In genomic region chr15:59352683-59353082, GRCh38 we compare ENCODE assay signal across 31 cellular contexts. TPM values are rescaled to one million over a fixed set of nuclear protein-coding genes. Genes with fewer than 3 reads are reported as not detected.
DNase-seq lines count a peak whose midpoint lies in the region; ATAC-seq, FAIRE-seq and TF ChIP-seq lines count a peak whose summit lies in the region.
"Had no signal": no experiment of that assay in that cellular context is flagged by ENCODE, and none has a peak within 500 bp of the region (broad histone marks: within the 10 kb centered on the region; RNA-seq: fewer than 3 reads in every experiment).

No MANE protein-coding gene starts in this region.

- no peak overlapping the region for H3K4me3 Mint-ChIP-seq in MCF 10A (ENCODE audit: unreplicated experiment)
- H3K4me3 Mint-ChIP-seq: activated CD4-positive, alpha-beta T cell treated with anti-CD3 and anti-CD28 coated beads for 36 hours; activated naive CD8-positive, alpha-beta T cell; activated T-helper 17 cell treated with anti-CD3 and anti-CD28 coated beads, Interleukin-2, amount 50 U/mL, for 72 hours; CD4-positive, CD25-positive, alpha-beta regulatory T cell; HFFc6; nephron had no signal

- CTCF ChIA-PET in MCF 10A (lab: Yijun Ruan, JAX) = interaction anchor here (0.5 to 0.9 kb wide), 3 partner anchors 14 to 312 kb away, joined by 3 to 4 read pairs (median 3); no protein-coding TSS in a partner anchor
- CTCF ChIA-PET in PC-9 (lab: Charles Lee) = no interaction called here
- CTCF ChIA-PET in endothelial cell of umbilical vein (lab: Charles Lee) = interaction anchor here (1.0 to 1.8 kb wide), 6 partner anchors 8 to 120 kb away, joined by 3 to 7 read pairs (median 3); no protein-coding TSS in a partner anchor

- POLR2A ChIA-PET in MCF 10A (lab: Yijun Ruan, JAX) (interaction anchor here (0.7 to 1.1 kb wide), 4 partner anchors 11 to 68 kb away, joined by 3 read pairs; partner anchors contain the start of gene MYO1E), PC-9 (lab: Charles Lee; ENCODE audit: unreplicated experiment) (no interaction called here), endothelial cell of umbilical vein (lab: Charles Lee) (no interaction called here)

- H2AFZ ChIP-seq in PC-9 (no peak overlapping the region), endothelial cell of umbilical vein (ENCODE audit: low read depth, low read length) (no peak overlapping the region), smooth muscle cell (ENCODE audit: low read depth) (no peak overlapping the region)

- no peak overlapping the region for H3K27ac Mint-ChIP-seq in MCF 10A (ENCODE audit: low read depth, unreplicated experiment)
- H3K27ac Mint-ChIP-seq: activated CD4-positive, alpha-beta T cell treated with anti-CD3 and anti-CD28 coated beads for 36 hours; activated naive CD8-positive, alpha-beta T cell; activated T-helper 17 cell treated with anti-CD3 and anti-CD28 coated beads, Interleukin-2, amount 50 U/mL, for 72 hours; CD4-positive, CD25-positive, alpha-beta regulatory T cell; HFFc6; nephron had no signal

- H3F3A ChIP-seq in PC-9 (ENCODE audit: insufficient read depth, low read depth) (peaks cover 22% of the 10 kb centered on the region), smooth muscle cell (ENCODE audit: low read depth) (peaks cover 6% of the 10 kb centered on the region)

- TF ChIP-seq POLR2A in breast epithelium (IDR thresholded peaks at IDR 0.05) = no peak
- no peak for TF ChIP-seq POLR2A in endothelial cell of umbilical vein (IDR thresholded peaks at IDR 0.05; ENCODE audit: low read depth, low read length)
- TF ChIP-seq POLR2A in gastroesophageal sphincter (IDR thresholded peaks at IDR 0.05) = no peak

- peak overlapping the region; percentile 84 to 88 for H3K27ac ChIP-seq in breast epithelium
- H3K27ac ChIP-seq in PC-9 = 0 out of 2 replicates have a peak overlapping the region, but pooled peaks have one; percentile 29
- H3K27ac ChIP-seq in endothelial cell of umbilical vein (ENCODE audit: insufficient read depth, low read depth, low read length) = no peak overlapping the region
- H3K27ac ChIP-seq in smooth muscle cell (ENCODE audit: low read depth) = no peak overlapping the region
- H3K27ac ChIP-seq in gastroesophageal sphincter = peak overlapping the region in 2 of 4 donors; percentile 0 to 12
- H3K27ac ChIP-seq: stomach had no signal

- no peaks in the 10 kb centered on the region for H3K9me3 ChIP-seq in breast epithelium
- no peaks in the 10 kb centered on the region for H3K9me3 ChIP-seq in PC-9 (ENCODE audit: insufficient read depth, low read depth)
- H3K9me3 ChIP-seq in endothelial cell of umbilical vein (replicated peaks; ENCODE audit: control insufficient read depth, insufficient read depth, low read length) = no peaks in the 10 kb centered on the region
- no peaks in the 10 kb centered on the region for H3K9me3 ChIP-seq in smooth muscle cell (replicated peaks; ENCODE audit: low read depth)
- H3K9me3 ChIP-seq in gastroesophageal sphincter = no peaks in the 10 kb centered on the region
- H3K9me3 ChIP-seq: stomach, uterus had no signal

- peaks cover 38% of the 10 kb centered on the region for H3K4me1 Mint-ChIP-seq in MCF 10A (ENCODE audit: insufficient read depth, unreplicated experiment)

- 26% methylated on average over 7 of the region's 7 CpGs for WGBS in smooth muscle cell (ENCODE audit: low lambda C conversion rate)
- WGBS in gastroesophageal sphincter (ENCODE audit: low coverage in 1 of 2), 2 donors = 49 to 56% methylated on average over 7 of the region's 7 CpGs

- TF ChIP-seq EP300 in gastroesophageal sphincter (IDR thresholded peaks at IDR 0.05) = no peak

- no peaks in the 10 kb centered on the region for H3K9me3 Mint-ChIP-seq in MCF 10A (ENCODE audit: unreplicated experiment)
- H3K9me3 Mint-ChIP-seq: activated T-helper 17 cell treated with anti-CD3 and anti-CD28 coated beads, Interleukin-2, amount 50 U/mL, for 72 hours; HFFc6; nephron had no signal

- H3K4me2 ChIP-seq in PC-9 = no peak overlapping the region
- peak overlapping the region; percentile 69 for H3K4me2 ChIP-seq in endothelial cell of umbilical vein (ENCODE audit: insufficient read depth, low read length)
- peak overlapping the region; percentile 39 for H3K4me2 ChIP-seq in smooth muscle cell

- no peak for DNase-seq in breast epithelium (ENCODE audit: low spot score in 2 of 2)
- DNase-seq in MCF 10A (ENCODE audit: unreplicated experiment) = no peak
- DNase-seq in PC-9 = no peak
- DNase-seq in endothelial cell of umbilical vein (ENCODE audit: low read depth, low spot score) = peak; percentile 79
- no peak for DNase-seq in smooth muscle cell (lab: John Stamatoyannopoulos, UW; ENCODE audit: unreplicated experiment)
- DNase-seq in stimulated activated naive CD4-positive, alpha-beta T cell treated with Interleukin-2 at 50 U/mL for 16 hours (lab: John Stamatoyannopoulos, UW) = no peak
- DNase-seq in NCI-H1417 (lab: John Stamatoyannopoulos, UW) = no peak
- DNase-seq: activated CD4-positive, alpha-beta T cell treated with anti-CD3 and anti-CD28 coated beads for 36 hours; caudate nucleus; CD4-positive, CD25-positive, alpha-beta regulatory T cell; DND-41; GF-D8; HFFc6; kidney; NCI-H1092; NCI-H187; NCI-H446 treated with DMSO at 0.1 percent for 48 hours; stimulated activated CD4-positive, alpha-beta T cell treated with anti-CD3 and anti-CD28 coated beads, Interleukin-2, amount 100 ng/mL, for 24 hours; stomach; T-helper 2 cell; uterus had no signal

- H3K27me3 ChIP-seq in breast epithelium (no peaks in the 10 kb centered on the region), PC-9 (ENCODE audit: insufficient read depth, low read depth) (no peaks in the 10 kb centered on the region), endothelial cell of umbilical vein (ENCODE audit: control insufficient read depth in 2 of 2, insufficient read depth in 2 of 2, low read length in 2 of 2) (no peaks in the 10 kb centered on the region), smooth muscle cell (ENCODE audit: low read depth) (no peaks in the 10 kb centered on the region), gastroesophageal sphincter (no peaks in the 10 kb centered on the region)
- H3K27me3 ChIP-seq: stomach, uterus had no signal

- H3K36me3 Mint-ChIP-seq in MCF 10A (ENCODE audit: insufficient read depth, unreplicated experiment) = peaks cover 11% of the 10 kb centered on the region
- H3K36me3 Mint-ChIP-seq: activated naive CD8-positive, alpha-beta T cell; CD4-positive, CD25-positive, alpha-beta regulatory T cell had no signal

- ATAC-seq in gastroesophageal sphincter = no peak
- ATAC-seq: activated CD4-positive, alpha-beta T cell treated with anti-CD3 and anti-CD28 coated beads for 36 hours; activated T-helper 17 cell treated with anti-CD3 and anti-CD28 coated beads, Interleukin-2, amount 50 U/mL, for 72 hours; esophagus mucosa; K562 had no signal

- H4K20me1 ChIP-seq in PC-9 (ENCODE audit: insufficient read depth) (peaks cover 7% of the 10 kb centered on the region; the same call in 1 of the 2 replicates), endothelial cell of umbilical vein (replicated peaks; ENCODE audit: control insufficient read depth, extremely low read depth, insufficient read depth, low read length) (peaks cover 4% of the 10 kb centered on the region), smooth muscle cell (ENCODE audit: low read depth) (peaks cover 64% of the 10 kb centered on the region)

- peaks cover 5% of the 10 kb centered on the region in 2 donors for H3K4me1 ChIP-seq in breast epithelium
- H3K4me1 ChIP-seq in PC-9 (replicated peaks; ENCODE audit: insufficient read depth) = peaks cover 20% of the 10 kb centered on the region
- H3K4me1 ChIP-seq in endothelial cell of umbilical vein (ENCODE audit: control insufficient read depth, extremely low read depth, insufficient read depth, low read length) = peaks cover 48% of the 10 kb centered on the region
- peaks cover 17% of the 10 kb centered on the region for H3K4me1 ChIP-seq in smooth muscle cell (ENCODE audit: low read depth)
- peaks cover 5 to 38% (median 5%) of the 10 kb centered on the region in 3 donors for H3K4me1 ChIP-seq in gastroesophageal sphincter

- dilution Hi-C loops in endothelial cell of umbilical vein (cut with MboI; ENCODE audit: extremely low pct_ligation_motif_present, low sequenced_read_pairs) = no loop called here

- no peaks in the 10 kb centered on the region for H3K36me3 ChIP-seq in breast epithelium
- H3K36me3 ChIP-seq in PC-9 (ENCODE audit: low read depth) = no peaks in the 10 kb centered on the region; the same call in 1 of the 2 replicates
- no peaks in the 10 kb centered on the region for H3K36me3 ChIP-seq in endothelial cell of umbilical vein (ENCODE audit: control insufficient read depth in 2 of 2, extremely low read depth in 1 of 2, insufficient read depth in 2 of 2, low read length in 2 of 2)
- no peaks in the 10 kb centered on the region for H3K36me3 ChIP-seq in smooth muscle cell (ENCODE audit: low read depth)
- no peaks in the 10 kb centered on the region for H3K36me3 ChIP-seq in gastroesophageal sphincter
- H3K36me3 ChIP-seq: stomach, uterus had no signal

- peaks cover 97% of the 10 kb centered on the region for H3K79me2 ChIP-seq in PC-9 (ENCODE audit: low read depth)
- peaks cover 70% of the 10 kb centered on the region for H3K79me2 ChIP-seq in endothelial cell of umbilical vein (ENCODE audit: control insufficient read depth, insufficient read depth, low read length)
- peaks cover 51% of the 10 kb centered on the region for H3K79me2 ChIP-seq in smooth muscle cell (ENCODE audit: low read depth)

- FAIRE-seq in endothelial cell of umbilical vein (lab: Jason Lieb, UNC) = peak; percentile 75
- FAIRE-seq: A204.1, astrocyte, K562, kidney had no signal

- H3K9ac ChIP-seq in endothelial cell of umbilical vein (replicated peaks; ENCODE audit: extremely low read depth, insufficient read depth, low read length) = no peak overlapping the region
- no peak overlapping the region for H3K9ac ChIP-seq in smooth muscle cell (ENCODE audit: low read depth)

- intact Hi-C loops in breast epithelium (cut with DNase I; ENCODE audit: low total_unique reads) = no loop called here
- intact Hi-C loops in MCF 10A (cut with micrococcal nuclease) = loop anchor here (5.0 kb wide), 1 partner anchor 45 kb away; no protein-coding TSS in a partner anchor
- intact Hi-C loops in PC-9 (cut with micrococcal nuclease; ENCODE audit: unreplicated experiment) = no loop called here
- intact Hi-C loops in endothelial cell of umbilical vein (cut with micrococcal nuclease) = no loop called here

- H3K4me3 ChIP-seq in breast epithelium (peak overlapping the region in 1 of 3 donors; percentile 29), PC-9 (no peak overlapping the region), endothelial cell of umbilical vein (replicated peaks in 1 of 3; ENCODE audit: insufficient read depth in 1 of 3, low read depth in 1 of 3, low read length in 3 of 3) (no peak overlapping the region), smooth muscle cell (no peak overlapping the region), gastroesophageal sphincter (no peak overlapping the region)
- H3K4me3 ChIP-seq: K562, lung, skin epidermis, stomach, uterus had no signal

- TF ChIP-seq CTCF in breast epithelium (IDR thresholded peaks at IDR 0.05) (no peak), MCF 10A (IDR thresholded peaks at IDR 0.05; ENCODE audit: unreplicated experiment) (no peak), PC-9 (conservative IDR thresholded peaks at IDR 0.05) (no peak), endothelial cell of umbilical vein (IDR thresholded peaks at IDR 0.05; ENCODE audit: extremely low read depth in 1 of 2, insufficient read depth in 1 of 2, low read depth in 1 of 2, low read length in 2 of 2) (no peak), smooth muscle cell (IDR thresholded peaks at IDR 0.05; ENCODE audit: borderline replicate concordance, insufficient read depth, poor library complexity, severe bottlenecking) (no peak), gastroesophageal sphincter (IDR thresholded peaks at IDR 0.05) (no peak)

- no peaks in the 10 kb centered on the region for H3K9me2 ChIP-seq in PC-9 (ENCODE audit: insufficient read depth)

- BruUV-seq in MCF 10A (replicated peaks; lab: Mats Ljungman, UMichigan) (no TSS peak), PC-9 (replicated peaks; lab: Mats Ljungman, UMichigan) (no TSS peak), endothelial cell of umbilical vein (replicated peaks; lab: Mats Ljungman, UMichigan) (no TSS peak)

- no peaks in the 10 kb centered on the region for H3K27me3 Mint-ChIP-seq in MCF 10A (ENCODE audit: insufficient read depth, unreplicated experiment)
- H3K27me3 Mint-ChIP-seq: activated naive CD8-positive, alpha-beta T cell had no signal

- no peaks in the 10 kb centered on the region for H3K9me1 ChIP-seq in endothelial cell of umbilical vein (replicated peaks; ENCODE audit: control insufficient read depth, extremely low read depth, insufficient read depth, low read length)

RNA-seq across cellular contexts. Expression of gene MYO1E, which starts 20.0 kb away (rescaled TPM):
- total RNA-seq in breast epithelium (10 to 100 TPM; 51.5 to 76.1 (median 68.6) TPM), MCF 10A (2022) (116 and 121 TPM in 2 replicates), PC-9 (2021) (156 and 213 TPM in 2 replicates), endothelial cell of umbilical vein (218 and 231 TPM in 2 replicates), smooth muscle cell (50.0 and 68.6 TPM in 2 replicates), gastroesophageal sphincter (10 to 100 TPM; 49.7 to 76.1 (median 65.6) TPM)
- polyA plus RNA-seq in endothelial cell of umbilical vein (31.6 and 33.4 TPM in 2 replicates), smooth muscle cell (54.5 and 69.6 TPM in 2 replicates)
- 18.4 and 24.6 TPM in 2 replicates for polyA plus RNA-seq in endothelial cell of umbilical vein (2011; cell fraction: cytosol; rRNA removed)
- polyA plus RNA-seq in endothelial cell of umbilical vein (2011; cell fraction: nucleus; rRNA removed) = 56.7 and 57.1 TPM in 2 replicates
- polyA plus RNA-seq in endothelial cell of umbilical vein (2012) = 108 and 161 TPM in 2 replicates
- polyA minus RNA-seq in endothelial cell of umbilical vein = 96.0 and 102 TPM in 2 replicates
- 177 TPM for polyA minus RNA-seq in endothelial cell of umbilical vein (2011; cell fraction: cytosol; rRNA and poly(A)+ RNA removed)
- 124 and 127 TPM in 2 replicates for polyA minus RNA-seq in endothelial cell of umbilical vein (2011; cell fraction: nucleus; rRNA and poly(A)+ RNA removed)

Comparison
In these comparisons a context has a peak if more than half of its experiments do, and no peak if none do; other contexts are left out.
1. H3K27ac ChIP-seq: peak in breast epithelium (2 of 2) and PC-9 (single experiment); none in endothelial cell of umbilical vein (single experiment) and smooth muscle cell (single experiment).